Comparison of ENCODE assay signal across 17 cellular contexts in genomic region chr1:214640431-214641213, GRCh38.
"Had no signal": no experiment of that assay in that cellular context is flagged by ENCODE, and none has a peak within 500 bp of the region (broad histone marks: within the 10 kb centered on the region; RNA-seq: fewer than 3 reads in every experiment).

No MANE protein-coding gene starts in this region.

- H3K36me3 ChIP-seq: gastrocnemius medialis, lower lobe of right lung, right lobe of liver had no signal

- ATAC-seq: gastrocnemius medialis, heart left ventricle, left cardiac atrium, lower lobe of right lung, psoas muscle, right lobe of liver had no signal

- H3K4me1 ChIP-seq: gastrocnemius medialis, heart left ventricle, lower lobe of right lung, right lobe of liver had no signal

- H3K4me1 Mint-ChIP-seq: activated B cell treated with CpG ODN at 0.5 μM for 24 hours, neural crest cell had no signal

- H3K27me3 ChIP-seq: gastrocnemius medialis, heart left ventricle, right lobe of liver had no signal

- DNase-seq: activated B cell treated with CpG ODN at 0.5 μM for 24 hours; activated CD4-positive, alpha-beta T cell treated with anti-CD3 and anti-CD28 coated beads, Interleukin-2, amount 10 ng/mL, durations not matched to agents 24 days and 14 days; activated CD8-positive, alpha-beta memory T cell treated with anti-CD3 and anti-CD28 coated beads, Interleukin-2, amount 10 ng/mL, durations not matched to agents 7 days and 5 days; activated effector memory CD4-positive, alpha-beta T cell treated with anti-CD3 and anti-CD28 coated beads, Interleukin-2, amount 50 U/mL, for 16 hours; activated T-cell treated with anti-CD3 and anti-CD28 coated beads, Interleukin-2, amount 50 U/mL, for 24 hours; anterior cingulate cortex; cerebellar nuclear complex; effector CD8-positive, alpha-beta T cell; gastrocnemius medialis; heart left ventricle; left cardiac atrium; lower lobe of right lung; psoas muscle; right lobe of liver had no signal

- H3K4me3 ChIP-seq: gastrocnemius medialis, heart left ventricle, lower lobe of right lung, psoas muscle, right lobe of liver had no signal

- H3K27ac ChIP-seq: epithelial cell of prostate, gastrocnemius medialis, heart left ventricle, lower lobe of right lung, psoas muscle, right lobe of liver had no signal

- H3K9me3 Mint-ChIP-seq: activated B cell treated with CpG ODN at 0.5 μM for 24 hours; activated CD4-positive, alpha-beta T cell treated with anti-CD3 and anti-CD28 coated beads, Interleukin-2, amount 10 ng/mL, durations not matched to agents 24 days and 14 days; activated T-cell treated with anti-CD3 and anti-CD28 coated beads, Interleukin-2, amount 50 U/mL, for 24 hours; neural crest cell; stimulated activated naive CD8-positive, alpha-beta T cell treated with anti-CD3 and anti-CD28 coated beads, Interleukin-15, Interleukin-2, amounts not matched to agents 100 ng/mL and 50 ng/mL, for 24 hours had no signal

- H3K4me3 Mint-ChIP-seq: activated B cell treated with CpG ODN at 0.5 μM for 24 hours; activated CD4-positive, alpha-beta T cell treated with anti-CD3 and anti-CD28 coated beads, Interleukin-2, amount 10 ng/mL, durations not matched to agents 24 days and 14 days; activated CD8-positive, alpha-beta memory T cell treated with anti-CD3 and anti-CD28 coated beads, Interleukin-2, amount 10 ng/mL, durations not matched to agents 7 days and 5 days; activated T-cell treated with anti-CD3 and anti-CD28 coated beads, Interleukin-2, amount 50 U/mL, for 24 hours; neural crest cell; stimulated activated naive CD8-positive, alpha-beta T cell treated with anti-CD3 and anti-CD28 coated beads, Interleukin-15, Interleukin-2, amounts not matched to agents 100 ng/mL and 50 ng/mL, for 24 hours had no signal

- H3K27me3 Mint-ChIP-seq: activated B cell treated with CpG ODN at 0.5 μM for 24 hours; activated CD4-positive, alpha-beta T cell treated with anti-CD3 and anti-CD28 coated beads, Interleukin-2, amount 10 ng/mL, durations not matched to agents 24 days and 14 days; activated CD8-positive, alpha-beta memory T cell treated with anti-CD3 and anti-CD28 coated beads, Interleukin-2, amount 10 ng/mL, durations not matched to agents 7 days and 5 days; activated T-cell treated with anti-CD3 and anti-CD28 coated beads, Interleukin-2, amount 50 U/mL, for 24 hours; stimulated activated naive CD8-positive, alpha-beta T cell treated with anti-CD3 and anti-CD28 coated beads, Interleukin-15, Interleukin-2, amounts not matched to agents 100 ng/mL and 50 ng/mL, for 24 hours had no signal

- H3K9me3 ChIP-seq: gastrocnemius medialis, heart left ventricle, lower lobe of right lung, psoas muscle, right lobe of liver had no signal
